In genomic region chr2:25068193-25068592, GRCh38 we compare ENCODE assay signal across 16 cellular contexts. TPM values are rescaled to one million over a fixed set of nuclear protein-coding genes. Genes with fewer than 3 reads are reported as not detected.
DNase-seq lines count a peak whose midpoint lies in the region; ATAC-seq and TF ChIP-seq lines count a peak whose summit lies in the region.
"Had no signal": no experiment of that assay in that cellular context is flagged by ENCODE, and none has a peak within 500 bp of the region (broad histone marks: within the 10 kb centered on the region; RNA-seq: fewer than 3 reads in every experiment).

No MANE protein-coding gene starts in this region.

- no peaks in the 10 kb centered on the region for H3K27me3 ChIP-seq in transverse colon

- in situ Hi-C loops in transverse colon (cut with MboI; ENCODE audit: low pct_ligation_motif_present in 1 of 4, low pct_unique_long_range_greater_than_20kb in 1 of 4, low sequenced_read_pairs in 3 of 4): no loop called here

- H3K9me3 ChIP-seq in transverse colon: no peaks in the 10 kb centered on the region

- peaks cover 6% of the 10 kb centered on the region for H3K9me3 Mint-ChIP-seq in mesothelial cell of epicardium
- peaks cover 6% of the 10 kb centered on the region for H3K9me3 Mint-ChIP-seq in progenitor cell of endocrine pancreas (ENCODE audit: low read depth)

- no peaks in the 10 kb centered on the region for H3K4me1 ChIP-seq in transverse colon

- H3K27me3 Mint-ChIP-seq in mesothelial cell of epicardium (ENCODE audit: low read depth) (no peaks in the 10 kb centered on the region), progenitor cell of endocrine pancreas (no peaks in the 10 kb centered on the region)
- H3K27me3 Mint-ChIP-seq: B cell; CD4-positive, alpha-beta T cell had no signal

- ATAC-seq in HG03039 (IDR thresholded peaks at IDR 0.05; ENCODE audit: unreplicated experiment) (no peak), GM21528 (IDR thresholded peaks at IDR 0.05; ENCODE audit: low FRiP score, unreplicated experiment) (no peak)
- ATAC-seq: GM12878, HCT116 had no signal

- 74 to 94% methylated on average over 2 to 4 of the region's 4 CpGs for WGBS in transverse colon (ENCODE audit: low coverage in 1 of 2), 2 donors

- TF ChIP-seq EP300 in transverse colon (IDR thresholded peaks at IDR 0.05; ENCODE audit: low read depth): no peak

- peaks cover 20% of the 10 kb centered on the region for H3K4me1 Mint-ChIP-seq in mesothelial cell of epicardium
- H3K4me1 Mint-ChIP-seq in progenitor cell of endocrine pancreas (ENCODE audit: low read depth): peaks cover 6% of the 10 kb centered on the region

- H3K27ac Mint-ChIP-seq in mesothelial cell of epicardium (peak overlapping the region; percentile 49), progenitor cell of endocrine pancreas (peak overlapping the region; percentile 67)
- H3K27ac Mint-ChIP-seq: B cell; CD4-positive, alpha-beta T cell had no signal

- DNase-seq in NCI-H526 treated with DMSO at 0.1 percent for 48 hours (lab: John Stamatoyannopoulos, UW): peak; percentile 5
- DNase-seq in NCI-H526 (lab: John Stamatoyannopoulos, UW): no peak
- no peak for DNase-seq in mesothelial cell of epicardium (ENCODE audit: low spot score in 2 of 2, unreplicated experiment in 2 of 2)
- no peak for DNase-seq in progenitor cell of endocrine pancreas (ENCODE audit: low spot score, unreplicated experiment)
- DNase-seq in transverse colon: no peak
- DNase-seq: ACHN; C1 segment of cervical spinal cord; Calu3; CD4-positive, alpha-beta T cell; DMS 273 treated with DMSO at 0.1 percent for 48 hours; GM23248 had no signal

- H3K36me3 Mint-ChIP-seq in mesothelial cell of epicardium: peaks cover 4% of the 10 kb centered on the region
- H3K36me3 Mint-ChIP-seq in progenitor cell of endocrine pancreas (ENCODE audit: insufficient read depth): peaks cover 5% of the 10 kb centered on the region

- no peak overlapping the region for H3K27ac ChIP-seq in transverse colon
- H3K27ac ChIP-seq: GM23248 had no signal

- peak overlapping the region; percentile 31 for H3K4me3 Mint-ChIP-seq in mesothelial cell of epicardium
- no peak overlapping the region for H3K4me3 Mint-ChIP-seq in progenitor cell of endocrine pancreas (ENCODE audit: low read depth)
- H3K4me3 Mint-ChIP-seq: B cell; CD4-positive, alpha-beta T cell had no signal

- TF ChIP-seq CTCF in mesothelial cell of epicardium (IDR thresholded peaks at IDR 0.05; ENCODE audit: unreplicated experiment) (no peak), progenitor cell of endocrine pancreas (IDR thresholded peaks at IDR 0.05; ENCODE audit: unreplicated experiment) (no peak), transverse colon (IDR thresholded peaks at IDR 0.05) (no peak)

- TF ChIP-seq POLR2A in transverse colon (IDR thresholded peaks at IDR 0.05): no peak

- H3K4me3 ChIP-seq in transverse colon: no peak overlapping the region
- H3K4me3 ChIP-seq: GM12878, GM23248 had no signal

- intact Hi-C loops in transverse colon (cut with DNase I; ENCODE audit: low total_unique reads): no loop called here

- no peaks in the 10 kb centered on the region for H3K36me3 ChIP-seq in transverse colon

RNA-seq across cellular contexts. Expression of gene EFR3B, which starts 26.3 kb away (rescaled TPM):
- total RNA-seq in mesothelial cell of epicardium (14.4 to 16.7 TPM (median 15.4 TPM) in 3 replicates), progenitor cell of endocrine pancreas (22.1 and 23.3 TPM in 2 replicates), transverse colon (1 to 10 TPM in 2 of 4 donors, under 1 TPM in 2; under 0.01 to 1.4 (median 0.70) TPM)
